Comparison of ENCODE assay signal across 13 cellular contexts in the genomic region with DNA sequence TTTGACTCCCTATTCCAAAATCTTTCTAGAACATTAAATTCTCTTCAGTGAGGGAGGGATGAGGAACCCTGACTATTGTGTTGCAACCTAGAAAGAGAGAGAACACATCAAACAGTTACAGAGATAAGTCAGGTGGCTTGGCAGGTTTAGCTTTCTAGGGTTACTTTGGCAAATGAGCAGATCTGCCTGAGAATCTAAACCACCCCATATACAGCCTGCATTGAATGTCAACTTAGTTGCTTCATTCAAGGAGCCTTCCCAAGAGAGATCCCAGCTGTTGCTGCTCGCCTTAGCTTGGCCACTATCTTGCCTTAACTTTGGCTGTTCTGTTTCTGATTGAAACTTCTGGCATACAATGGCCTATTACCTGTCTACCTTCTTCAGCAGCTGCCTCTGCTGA.
"Had no signal": no experiment of that assay in that cellular context is flagged by ENCODE, and none has a peak within 500 bp of the region (broad histone marks: within the 10 kb centered on the region; RNA-seq: fewer than 3 reads in every experiment).

No MANE protein-coding gene starts in this region.

- H3K9ac ChIP-seq: parathyroid adenoma had no signal

- H3K9me3 ChIP-seq: body of pancreas, esophagus squamous epithelium, tibial artery, uterus had no signal

- H3K4me1 ChIP-seq: body of pancreas, parathyroid adenoma, uterus had no signal

- DNase-seq: activated CD8-positive, alpha-beta memory T cell treated with anti-CD3 and anti-CD28 coated beads, Interleukin-2, amount 10 ng/mL, durations not matched to agents 7 days and 5 days; activated effector memory CD4-positive, alpha-beta T cell treated with anti-CD3 and anti-CD28 coated beads, Interleukin-2, amount 50 U/mL, for 16 hours; amygdala; body of pancreas; cortex of kidney; effector CD4-positive, alpha-beta T cell; esophagus squamous epithelium; foreskin melanocyte; naive thymus-derived CD4-positive, alpha-beta T cell; stimulated activated naive B cell treated with anti-CD40 and anti-IgM and Interleukin-4, amounts not matched to agents 10 μg/mL and 1 μg/mL and 100 μg/mL, for 72 hours had no signal

- H2AFZ ChIP-seq: parathyroid adenoma had no signal

- H3K36me3 ChIP-seq: esophagus squamous epithelium, tibial artery, uterus had no signal

- H3K27me3 ChIP-seq: body of pancreas, esophagus squamous epithelium, tibial artery, uterus had no signal

- H3K4me3 ChIP-seq: body of pancreas, esophagus squamous epithelium, tibial artery, uterus had no signal

- H3K27ac ChIP-seq: body of pancreas, parathyroid adenoma, tibial artery had no signal

- ATAC-seq: activated CD8-positive, alpha-beta memory T cell treated with anti-CD3 and anti-CD28 coated beads, Interleukin-2, amount 10 ng/mL, durations not matched to agents 7 days and 5 days; body of pancreas; naive thymus-derived CD4-positive, alpha-beta T cell had no signal
